8 cellular contexts compared by ENCODE assay signal in the genomic region with DNA sequence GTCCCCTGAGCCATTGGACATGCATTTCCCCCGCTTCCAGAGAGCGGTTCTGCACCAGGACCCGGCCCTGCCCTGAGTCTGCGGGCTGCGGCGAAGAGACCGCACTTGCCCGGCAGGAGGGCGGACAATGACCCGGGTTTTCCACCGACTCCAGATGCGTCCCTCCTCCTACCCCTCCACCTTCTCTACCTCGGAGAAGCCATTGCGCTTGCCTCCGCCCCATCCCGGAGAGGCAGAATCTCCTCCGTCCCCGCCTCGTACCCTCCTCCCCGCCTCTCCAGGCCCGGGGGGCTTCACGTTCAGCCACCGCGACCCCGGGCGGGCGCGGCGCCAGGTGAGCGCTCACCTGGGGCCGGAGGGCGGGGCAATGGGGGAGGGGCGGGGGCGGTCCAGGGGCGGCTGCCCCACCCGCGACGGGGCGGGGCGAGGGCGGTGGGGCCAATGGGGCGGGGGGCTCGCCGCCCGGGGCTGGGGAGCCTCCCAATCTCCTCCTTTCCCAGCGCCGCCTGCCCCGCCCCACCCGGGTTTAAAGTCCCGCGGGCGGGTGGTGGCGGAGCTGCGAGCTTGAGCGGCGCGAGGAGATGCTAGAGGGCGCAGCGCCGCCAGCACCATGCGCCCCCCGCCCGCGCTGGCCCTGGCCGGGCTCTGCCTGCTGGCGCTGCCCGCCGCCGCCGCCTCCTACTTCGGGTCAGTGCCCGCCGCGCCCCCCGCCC. TPM values are rescaled to one million over a fixed set of nuclear protein-coding genes. Genes with fewer than 3 reads are reported as not detected.
DNase-seq lines count a peak whose midpoint lies in the region; ATAC-seq, FAIRE-seq and TF ChIP-seq lines count a peak whose summit lies in the region.

A gene with protein sequence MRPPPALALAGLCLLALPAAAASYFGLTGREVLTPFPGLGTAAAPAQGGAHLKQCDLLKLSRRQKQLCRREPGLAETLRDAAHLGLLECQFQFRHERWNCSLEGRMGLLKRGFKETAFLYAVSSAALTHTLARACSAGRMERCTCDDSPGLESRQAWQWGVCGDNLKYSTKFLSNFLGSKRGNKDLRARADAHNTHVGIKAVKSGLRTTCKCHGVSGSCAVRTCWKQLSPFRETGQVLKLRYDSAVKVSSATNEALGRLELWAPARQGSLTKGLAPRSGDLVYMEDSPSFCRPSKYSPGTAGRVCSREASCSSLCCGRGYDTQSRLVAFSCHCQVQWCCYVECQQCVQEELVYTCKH (plus strand): TSS at position 555 of the 713 bp plus-strand sequence. CDS start 56 bp downstream, at position 611.

- peak within 1 kb of the TSS; percentile 23 for H2AFZ ChIP-seq in keratinocyte (ENCODE audit: control insufficient read depth, low read length)

- H3K27ac ChIP-seq in CD4-positive, alpha-beta memory T cell (ENCODE audit: low read depth, low read length), result no peak within 1 kb of the TSS
- H3K27ac ChIP-seq in keratinocyte (ENCODE audit: control insufficient read depth, insufficient read depth, low read length) (no peak within 1 kb of the TSS), stomach (no peak within 1 kb of the TSS)

- in situ Hi-C loops in astrocyte of the cerebellum (cut with HindIII; ENCODE audit: low sequenced_read_pairs) (no loop called here), ACHN (cut with HindIII; ENCODE audit: low pct_ligation_motif_present, low pct_unique_long_range_greater_than_20kb, low sequenced_read_pairs) (no loop called here)

- no peak for ATAC-seq in GM19324 (IDR thresholded peaks at IDR 0.05; ENCODE audit: low FRiP score, unreplicated experiment)

- TF ChIP-seq CTCF in astrocyte of the cerebellum (IDR thresholded peaks at IDR 0.05; ENCODE audit: low read depth, low read length, missing control alignments) (no peak), keratinocyte (optimal IDR thresholded peaks at IDR 0.05 in 1 of 3, IDR thresholded peaks at IDR 0.05 in 1 of 3, conservative IDR thresholded peaks at IDR 0.05 in 1 of 3; ENCODE audit: extremely low read depth in 1 of 3, insufficient read depth in 2 of 3, low read length in 3 of 3) (peak in 1 of 3 experiments; percentile 22), stomach (IDR thresholded peaks at IDR 0.05) (no peak)

- CTCF ChIA-PET in CD4-positive, alpha-beta memory T cell (lab: Charles Lee; ENCODE audit: partially characterized antibody), result no interaction called here

- peaks cover 26% of the 10 kb centered on the region for H3K27me3 ChIP-seq in CD4-positive, alpha-beta memory T cell (ENCODE audit: insufficient read depth, low read length)
- H3K27me3 ChIP-seq in MG63 (peaks cover 29% of the 10 kb centered on the region), keratinocyte (ENCODE audit: control insufficient read depth, extremely low read depth, insufficient read depth, low read length) (peaks cover 40% of the 10 kb centered on the region), stomach (peaks cover 15 to 89% (median 32%) of the 10 kb centered on the region in 3 donors)

- no peak for TF ChIP-seq POLR2A in stomach (IDR thresholded peaks at IDR 0.05)

- H3K9me1 ChIP-seq in keratinocyte (ENCODE audit: control insufficient read depth, extremely low read depth, insufficient read depth, low read length), result no peaks in the 10 kb centered on the region

- H3K79me2 ChIP-seq in keratinocyte (ENCODE audit: control insufficient read depth, insufficient read depth, low read length), result no peaks in the 10 kb centered on the region

- no peak for DNase-seq in CD4-positive, alpha-beta memory T cell
- peak; percentile 43 for DNase-seq in MG63
- DNase-seq in astrocyte of the cerebellum (ENCODE audit: low read depth), result no peak
- DNase-seq in keratinocyte (ENCODE audit: low read depth, low spot score), result no peak
- DNase-seq in stomach, result peak; percentile 57
- no peak for DNase-seq in hippocampal formation (lab: John Stamatoyannopoulos, UW)
- DNase-seq in ACHN, result no peak

- peak within 1 kb of the TSS; percentile 50 for H3K4me2 ChIP-seq in keratinocyte (ENCODE audit: control insufficient read depth, extremely low read depth, insufficient read depth, low read depth, low read length)

- H4K20me1 ChIP-seq in keratinocyte (ENCODE audit: control insufficient read depth, extremely low read depth, insufficient read depth, low read length), result peaks cover 2% of the 10 kb centered on the region

- no peak for FAIRE-seq in keratinocyte (lab: Jason Lieb, UNC)

- no peaks in the 10 kb centered on the region for H3K36me3 Mint-ChIP-seq in CD4-positive, alpha-beta memory T cell

- POLR2A ChIA-PET in CD4-positive, alpha-beta memory T cell (lab: Charles Lee; ENCODE audit: partially characterized antibody), result no interaction called here

- H3K4me1 ChIP-seq in CD4-positive, alpha-beta memory T cell (ENCODE audit: insufficient read depth, low read length), result peaks cover 8% of the 10 kb centered on the region
- H3K4me1 ChIP-seq in keratinocyte (ENCODE audit: control insufficient read depth, extremely low read depth, insufficient read depth, low read length) (no peaks in the 10 kb centered on the region), stomach (peaks cover 10 to 16% (median 15%) of the 10 kb centered on the region in 4 donors)

- 2 to 3% (median 2%) methylated on average over 22 to 75 of the region's 75 CpGs for whole genome bisulfite sequencing in stomach, 5 donors

- peaks cover 44 to 68% of the 10 kb centered on the region in 2 donors for H3K27me3 Mint-ChIP-seq in CD4-positive, alpha-beta memory T cell

- intact Hi-C loops in CD4-positive, alpha-beta memory T cell (cut with micrococcal nuclease), result no loop called here
- intact Hi-C loops in stomach (cut with DNase I; ENCODE audit: low total_unique reads), result no loop called here

- H3K9me3 Mint-ChIP-seq in CD4-positive, alpha-beta memory T cell, result peaks cover 0 to 2% (median 0%) of the 10 kb centered on the region in 8 donors

- peak within 1 kb of the TSS in 1 of 2 donors; percentile 14 for H3K4me3 ChIP-seq in CD4-positive, alpha-beta memory T cell (ENCODE audit: low read length in 2 of 2)
- H3K4me3 ChIP-seq in MG63 (peak within 1 kb of the TSS; percentile 21), astrocyte of the cerebellum (ENCODE audit: low read depth, low read length) (peak within 1 kb of the TSS; percentile 29), keratinocyte (ENCODE audit: control insufficient read depth in 2 of 3, extremely low read depth in 1 of 3, insufficient read depth in 2 of 3, low read depth in 1 of 3, low read length in 3 of 3) (peak within 1 kb of the TSS; percentile 25 to 55 (median 36)), stomach (peak within 1 kb of the TSS; percentile 38 to 54 (median 44))

- peak within 1 kb of the TSS; percentile 44 to 76 (median 64) for H3K4me3 Mint-ChIP-seq in CD4-positive, alpha-beta memory T cell

- no peak for TF ChIP-seq EP300 in stomach (IDR thresholded peaks at IDR 0.05)

- dilution Hi-C loops in keratinocyte (cut with MboI; ENCODE audit: extremely low pct_ligation_motif_present, low sequenced_read_pairs), result no loop called here

- no peaks in the 10 kb centered on the region for H3K9me3 ChIP-seq in CD4-positive, alpha-beta memory T cell (ENCODE audit: control insufficient read depth in 1 of 2, low read length in 2 of 2)
- no peaks in the 10 kb centered on the region for H3K9me3 ChIP-seq in MG63
- no peaks in the 10 kb centered on the region for H3K9me3 ChIP-seq in keratinocyte (ENCODE audit: control insufficient read depth, low read depth, low read length)
- H3K9me3 ChIP-seq in stomach, result no peaks in the 10 kb centered on the region

- peaks cover 6 to 15% (median 11%) of the 10 kb centered on the region in 4 donors for H3K4me1 Mint-ChIP-seq in CD4-positive, alpha-beta memory T cell

- H3K36me3 ChIP-seq in CD4-positive, alpha-beta memory T cell (ENCODE audit: insufficient read depth, low read length), result no peaks in the 10 kb centered on the region
- H3K36me3 ChIP-seq in MG63, result no peaks in the 10 kb centered on the region
- no peaks in the 10 kb centered on the region for H3K36me3 ChIP-seq in keratinocyte (ENCODE audit: control insufficient read depth in 2 of 2, extremely low read depth in 1 of 2, insufficient read depth in 2 of 2, low read length in 2 of 2)
- no peaks in the 10 kb centered on the region for H3K36me3 ChIP-seq in stomach

- H3K27ac Mint-ChIP-seq in CD4-positive, alpha-beta memory T cell, result no peak within 1 kb of the TSS

- H3K9ac ChIP-seq in keratinocyte (ENCODE audit: control insufficient read depth, extremely low read depth, insufficient read depth, low read length), result no peak within 1 kb of the TSS

RNA-seq across cellular contexts. Expression of the gene that starts here (rescaled TPM):
- not detected for total RNA-seq in CD4-positive, alpha-beta memory T cell
- polyA plus RNA-seq in CD4-positive, alpha-beta memory T cell, result not detected
- total RNA-seq in MG63 (2014; rRNA removed; shearing (Covaris generic); ENCODE audit: low replicate concordance), result not detected in 2 replicates
- 0.12 TPM in 1 of 3 replicates, not detected in the others for polyA plus RNA-seq in keratinocyte
- polyA plus RNA-seq in keratinocyte (2011; ENCODE audit: low read depth), result not detected
- polyA plus RNA-seq in keratinocyte (2011; cell fraction: cytosol; rRNA removed), result not detected in 2 replicates
- polyA plus RNA-seq in keratinocyte (2011; cell fraction: nucleus; rRNA removed), result not detected in 2 replicates
- polyA plus RNA-seq in keratinocyte (2012; ENCODE audit: low replicate concordance), result not detected in 2 replicates
- polyA minus RNA-seq in keratinocyte, result not detected in 3 replicates
- polyA minus RNA-seq in keratinocyte (2011; cell fraction: cytosol; rRNA and poly(A)+ RNA removed), result not detected
- polyA minus RNA-seq in keratinocyte (2011; cell fraction: nucleus; rRNA and poly(A)+ RNA removed), result not detected in 2 replicates
- not detected for total RNA-seq in stomach
- polyA plus RNA-seq in stomach, result under 1 TPM in 1 of 3 donors, not detected in 2; 0.05 TPM

Comparison
In these comparisons a context has a peak if more than half of its experiments do, and no peak if none do; other contexts are left out.
1. Peak in DNase-seq and H3K4me3 ChIP-seq in MG63; RNA of the gene not detected or under 1 TPM.
2. Peak in DNase-seq and H3K4me3 ChIP-seq in stomach; RNA of the gene not detected or under 1 TPM.